Comparison of ENCODE assay signal across 1 cellular context in the genomic region with DNA sequence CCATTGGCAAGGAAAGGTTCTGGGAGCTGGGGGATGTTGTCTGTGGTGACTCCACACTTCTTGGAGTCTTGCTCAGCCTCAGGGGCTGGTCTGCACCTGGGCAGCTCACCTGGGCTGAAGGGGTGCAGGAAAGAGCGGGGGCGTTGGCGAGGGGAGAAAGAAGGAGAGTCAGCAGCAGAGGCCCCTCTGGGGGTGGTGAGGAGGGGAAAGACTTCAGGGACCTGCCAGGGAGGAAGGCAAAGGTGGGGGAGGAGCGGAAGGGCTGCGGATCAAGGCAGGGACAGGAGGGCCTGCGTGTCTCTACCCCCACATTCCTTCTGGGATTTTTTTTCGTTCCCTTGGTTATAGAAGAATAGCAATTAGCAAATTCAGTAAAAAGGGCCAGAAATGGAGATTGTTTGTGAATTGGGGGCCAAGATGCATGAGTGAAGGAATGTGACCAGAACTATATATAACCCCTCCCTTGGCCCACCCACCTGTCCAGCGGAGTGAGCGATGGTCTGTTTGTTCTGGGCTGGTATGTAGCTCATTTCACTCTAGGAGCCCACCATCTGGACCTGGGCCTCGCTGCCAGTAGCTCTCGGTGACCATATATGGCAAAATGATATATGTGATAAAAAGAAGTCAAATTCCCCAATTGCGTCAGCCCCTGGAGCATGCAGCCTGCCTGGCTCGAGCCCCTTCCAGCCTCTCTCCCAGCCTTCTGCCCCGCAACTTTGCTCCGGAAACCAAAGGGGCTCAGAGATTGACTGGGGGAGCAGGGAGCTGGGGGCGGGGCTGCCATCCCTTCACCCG.
TF ChIP-seq lines count a peak whose summit lies in the region.

No MANE protein-coding gene starts in this region.

TF ChIP-seq in GM23338, 12 proteins besides CTCF, POLR2A, EP300 and RAD21 (continued from another document):
- TF ChIP-seq, protein P1, sequence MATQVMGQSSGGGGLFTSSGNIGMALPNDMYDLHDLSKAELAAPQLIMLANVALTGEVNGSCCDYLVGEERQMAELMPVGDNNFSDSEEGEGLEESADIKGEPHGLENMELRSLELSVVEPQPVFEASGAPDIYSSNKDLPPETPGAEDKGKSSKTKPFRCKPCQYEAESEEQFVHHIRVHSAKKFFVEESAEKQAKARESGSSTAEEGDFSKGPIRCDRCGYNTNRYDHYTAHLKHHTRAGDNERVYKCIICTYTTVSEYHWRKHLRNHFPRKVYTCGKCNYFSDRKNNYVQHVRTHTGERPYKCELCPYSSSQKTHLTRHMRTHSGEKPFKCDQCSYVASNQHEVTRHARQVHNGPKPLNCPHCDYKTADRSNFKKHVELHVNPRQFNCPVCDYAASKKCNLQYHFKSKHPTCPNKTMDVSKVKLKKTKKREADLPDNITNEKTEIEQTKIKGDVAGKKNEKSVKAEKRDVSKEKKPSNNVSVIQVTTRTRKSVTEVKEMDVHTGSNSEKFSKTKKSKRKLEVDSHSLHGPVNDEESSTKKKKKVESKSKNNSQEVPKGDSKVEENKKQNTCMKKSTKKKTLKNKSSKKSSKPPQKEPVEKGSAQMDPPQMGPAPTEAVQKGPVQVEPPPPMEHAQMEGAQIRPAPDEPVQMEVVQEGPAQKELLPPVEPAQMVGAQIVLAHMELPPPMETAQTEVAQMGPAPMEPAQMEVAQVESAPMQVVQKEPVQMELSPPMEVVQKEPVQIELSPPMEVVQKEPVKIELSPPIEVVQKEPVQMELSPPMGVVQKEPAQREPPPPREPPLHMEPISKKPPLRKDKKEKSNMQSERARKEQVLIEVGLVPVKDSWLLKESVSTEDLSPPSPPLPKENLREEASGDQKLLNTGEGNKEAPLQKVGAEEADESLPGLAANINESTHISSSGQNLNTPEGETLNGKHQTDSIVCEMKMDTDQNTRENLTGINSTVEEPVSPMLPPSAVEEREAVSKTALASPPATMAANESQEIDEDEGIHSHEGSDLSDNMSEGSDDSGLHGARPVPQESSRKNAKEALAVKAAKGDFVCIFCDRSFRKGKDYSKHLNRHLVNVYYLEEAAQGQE (IDR thresholded peaks at IDR 0.05; ENCODE audit: unreplicated experiment) = no peak
- no peak for TF ChIP-seq NANOG (IDR thresholded peaks at IDR 0.05; ENCODE audit: borderline replicate concordance)
